In genomic region chr3:172476339-172476738, GRCh38 we compare ENCODE assay signal across 1 cellular context.
TF ChIP-seq lines count a peak whose summit lies in the region.

No MANE protein-coding gene starts in this region.

TF ChIP-seq in GM23338, 12 proteins besides CTCF, POLR2A, EP300 and RAD21 (continued from another document):
- TF ChIP-seq, protein P1, sequence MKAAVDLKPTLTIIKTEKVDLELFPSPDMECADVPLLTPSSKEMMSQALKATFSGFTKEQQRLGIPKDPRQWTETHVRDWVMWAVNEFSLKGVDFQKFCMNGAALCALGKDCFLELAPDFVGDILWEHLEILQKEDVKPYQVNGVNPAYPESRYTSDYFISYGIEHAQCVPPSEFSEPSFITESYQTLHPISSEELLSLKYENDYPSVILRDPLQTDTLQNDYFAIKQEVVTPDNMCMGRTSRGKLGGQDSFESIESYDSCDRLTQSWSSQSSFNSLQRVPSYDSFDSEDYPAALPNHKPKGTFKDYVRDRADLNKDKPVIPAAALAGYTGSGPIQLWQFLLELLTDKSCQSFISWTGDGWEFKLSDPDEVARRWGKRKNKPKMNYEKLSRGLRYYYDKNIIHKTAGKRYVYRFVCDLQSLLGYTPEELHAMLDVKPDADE (IDR thresholded peaks at IDR 0.05), result no peak
- TF ChIP-seq EZH2 (IDR thresholded peaks at IDR 0.05; ENCODE audit: low read depth, unreplicated experiment), result no peak
- no peak for TF ChIP-seq CREB1 (CRISPR knock-in tag; IDR thresholded peaks at IDR 0.05; ENCODE audit: low read depth)
- no peak for TF ChIP-seq ZNF331 (CRISPR knock-in tag; IDR thresholded peaks at IDR 0.05; ENCODE audit: low read depth)
- TF ChIP-seq, protein P2, sequence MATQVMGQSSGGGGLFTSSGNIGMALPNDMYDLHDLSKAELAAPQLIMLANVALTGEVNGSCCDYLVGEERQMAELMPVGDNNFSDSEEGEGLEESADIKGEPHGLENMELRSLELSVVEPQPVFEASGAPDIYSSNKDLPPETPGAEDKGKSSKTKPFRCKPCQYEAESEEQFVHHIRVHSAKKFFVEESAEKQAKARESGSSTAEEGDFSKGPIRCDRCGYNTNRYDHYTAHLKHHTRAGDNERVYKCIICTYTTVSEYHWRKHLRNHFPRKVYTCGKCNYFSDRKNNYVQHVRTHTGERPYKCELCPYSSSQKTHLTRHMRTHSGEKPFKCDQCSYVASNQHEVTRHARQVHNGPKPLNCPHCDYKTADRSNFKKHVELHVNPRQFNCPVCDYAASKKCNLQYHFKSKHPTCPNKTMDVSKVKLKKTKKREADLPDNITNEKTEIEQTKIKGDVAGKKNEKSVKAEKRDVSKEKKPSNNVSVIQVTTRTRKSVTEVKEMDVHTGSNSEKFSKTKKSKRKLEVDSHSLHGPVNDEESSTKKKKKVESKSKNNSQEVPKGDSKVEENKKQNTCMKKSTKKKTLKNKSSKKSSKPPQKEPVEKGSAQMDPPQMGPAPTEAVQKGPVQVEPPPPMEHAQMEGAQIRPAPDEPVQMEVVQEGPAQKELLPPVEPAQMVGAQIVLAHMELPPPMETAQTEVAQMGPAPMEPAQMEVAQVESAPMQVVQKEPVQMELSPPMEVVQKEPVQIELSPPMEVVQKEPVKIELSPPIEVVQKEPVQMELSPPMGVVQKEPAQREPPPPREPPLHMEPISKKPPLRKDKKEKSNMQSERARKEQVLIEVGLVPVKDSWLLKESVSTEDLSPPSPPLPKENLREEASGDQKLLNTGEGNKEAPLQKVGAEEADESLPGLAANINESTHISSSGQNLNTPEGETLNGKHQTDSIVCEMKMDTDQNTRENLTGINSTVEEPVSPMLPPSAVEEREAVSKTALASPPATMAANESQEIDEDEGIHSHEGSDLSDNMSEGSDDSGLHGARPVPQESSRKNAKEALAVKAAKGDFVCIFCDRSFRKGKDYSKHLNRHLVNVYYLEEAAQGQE (IDR thresholded peaks at IDR 0.05; ENCODE audit: unreplicated experiment), result no peak
- no peak for TF ChIP-seq STAT1 (IDR thresholded peaks at IDR 0.05; ENCODE audit: unreplicated experiment)
